Comparison of ENCODE assay signal across 28 cellular contexts in genomic region chr5:106957336-106957735, GRCh38.
"Had no signal": no experiment of that assay in that cellular context is flagged by ENCODE, and none has a peak within 500 bp of the region (broad histone marks: within the 10 kb centered on the region; RNA-seq: fewer than 3 reads in every experiment).

No MANE protein-coding gene starts in this region.

- H3K4me1 ChIP-seq: neural progenitor cell, parathyroid adenoma, psoas muscle, right lobe of liver, sigmoid colon, spleen, thyroid gland, tibial nerve, upper lobe of left lung, vagina had no signal

- H3K9me3 ChIP-seq: ovary, psoas muscle, right lobe of liver, sigmoid colon, spleen, thoracic aorta, thyroid gland, tibial nerve, upper lobe of left lung, vagina had no signal

- H2AFZ ChIP-seq: neural progenitor cell, parathyroid adenoma had no signal

- H3K9ac ChIP-seq: neural progenitor cell, parathyroid adenoma had no signal

- DNase-seq: naive thymus-derived CD4-positive, alpha-beta T cell; natural killer cell; occipital lobe; ovary; posterior cingulate gyrus; psoas muscle; right cardiac atrium; right lobe of liver; sigmoid colon; spleen; stimulated activated CD4-positive, alpha-beta T cell treated with anti-CD3 and anti-CD28 coated beads, Interleukin-12 subunit alpha, Interleukin-12 subunit beta, amount 100 ng/mL, for 4 hours; stimulated activated CD4-positive, alpha-beta T cell treated with anti-CD3 and anti-CD28 coated beads, Interleukin-1b, Interleukin-23, amount 100 ng/mL, for 48 hours; stimulated activated CD4-positive, alpha-beta T cell treated with anti-CD3 and anti-CD28 coated beads, Interleukin-4, amount 100 ng/mL, for 1 hour; stimulated activated CD4-positive, alpha-beta T cell treated with anti-CD3 and anti-CD28 coated beads, Interleukin-4, amount 100 ng/mL, for 4 hours; stimulated activated CD8-positive, alpha-beta memory T cell treated with anti-CD3 and anti-CD28 coated beads, Interleukin-4, amount 100 ng/mL, for 48 hours; stimulated activated naive CD4-positive, alpha-beta T cell; stimulated activated naive CD8-positive, alpha-beta T cell treated with anti-CD3 and anti-CD28 coated beads, Interleukin-15, amount 100 ng/mL, for 72 hours; stimulated activated naive CD8-positive, alpha-beta T cell treated with anti-CD3 and anti-CD28 coated beads, Interleukin-15, Interleukin-2, amounts not matched to agents 100 U/mL and 50 U/mL, for 24 hours; thyroid gland; trophoblast cell; upper lobe of left lung had no signal

- H3K36me3 ChIP-seq: neural progenitor cell, ovary, right lobe of liver, sigmoid colon, spleen, thoracic aorta, thyroid gland, tibial nerve, upper lobe of left lung, vagina had no signal

- H3K4me3 ChIP-seq: neural progenitor cell, ovary, psoas muscle, right lobe of liver, sigmoid colon, skin epidermis, smooth muscle cell, spleen, thoracic aorta, thyroid gland, tibial nerve, upper lobe of left lung, vagina had no signal

- H3K4me2 ChIP-seq: neural progenitor cell, smooth muscle cell had no signal

- H3K27me3 ChIP-seq: neural progenitor cell, ovary, right lobe of liver, sigmoid colon, spleen, thyroid gland, tibial nerve, upper lobe of left lung, vagina had no signal

- H3K79me2 ChIP-seq: parathyroid adenoma had no signal

- H3K27ac ChIP-seq: neural progenitor cell, ovary, parathyroid adenoma, psoas muscle, right lobe of liver, sigmoid colon, skin epidermis, spleen, thoracic aorta, thyroid gland, tibial nerve, upper lobe of left lung, vagina had no signal
